In the genomic region with DNA sequence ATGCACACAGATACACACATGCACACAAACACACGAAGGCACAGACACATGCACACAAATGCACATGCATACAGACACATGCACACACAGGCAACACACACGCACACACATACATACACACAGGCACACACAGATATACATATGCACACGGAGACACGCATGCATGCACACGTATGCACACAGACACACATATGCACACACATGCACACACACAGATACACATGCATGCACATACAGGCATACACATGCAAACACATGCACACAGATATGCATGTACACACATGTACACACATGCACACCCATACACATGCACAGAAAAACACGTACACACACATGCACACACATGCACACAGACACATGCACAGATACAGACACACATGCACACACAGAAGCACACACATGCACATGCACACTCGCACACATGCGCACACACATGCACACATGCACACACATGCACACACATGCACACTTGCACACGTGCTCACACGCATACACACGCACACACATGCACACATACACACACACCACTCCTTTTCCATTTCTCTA, we compare ENCODE assay signal across 1 cellular context.
A peak's percentile ranks its signal among the peaks of the same experiment; 100 is the strongest.
TF ChIP-seq lines count a peak whose summit lies in the region.

No MANE protein-coding gene starts in this region.

TF ChIP-seq in K562, 482 proteins besides CTCF, POLR2A, EP300 and RAD21 (continued from another document):
- TF ChIP-seq MAX (CRISPR knock-in tag; IDR thresholded peaks at IDR 0.05) = peak; percentile 13; the same call in 1 of the 2 replicates
- TF ChIP-seq KDM1A (IDR thresholded peaks at IDR 0.05) = peak in 1 of 2 experiments; percentile 57; a peak in 1 of 4 replicates
